8 cellular contexts compared by ENCODE assay signal in the genomic region with DNA sequence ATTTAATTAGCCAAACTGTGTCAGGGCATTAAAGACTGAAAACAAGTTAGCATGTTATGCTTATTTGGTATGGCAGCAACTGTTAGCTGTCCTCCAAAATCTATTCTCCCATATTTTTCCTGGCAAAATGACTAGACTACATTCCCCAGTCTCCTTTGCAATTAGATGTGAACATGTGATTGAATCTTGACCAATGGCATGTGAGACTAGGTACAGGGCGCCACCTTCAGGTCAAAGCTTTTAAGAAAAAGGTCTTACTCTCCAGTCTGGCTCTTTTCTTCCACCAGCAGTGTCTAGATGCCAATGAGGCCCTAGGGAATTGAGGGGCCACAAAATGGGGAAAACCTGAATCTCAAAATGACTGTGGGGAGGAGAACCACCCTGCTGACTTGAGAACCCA.
DNase-seq lines count a peak whose midpoint lies in the region; ATAC-seq and TF ChIP-seq lines count a peak whose summit lies in the region.

No MANE protein-coding gene starts in this region.

- ATAC-seq in GM19397 (IDR thresholded peaks at IDR 0.05; ENCODE audit: unreplicated experiment) (peak; percentile 66), HG03457 (IDR thresholded peaks at IDR 0.05; ENCODE audit: unreplicated experiment) (no peak)

- H3K4me1 ChIP-seq in esophagus squamous epithelium = no peaks in the 10 kb centered on the region

- 25% methylated on average over 1 of the region's 1 CpG; no CpG with 5 or more reads in 1 of the 2 donors for WGBS in esophagus squamous epithelium, 2 donors

- intact Hi-C loops in posterior vena cava (cut with DNase I) = no loop called here
- intact Hi-C loops in esophagus squamous epithelium (cut with DNase I) = no loop called here

- no peak for TF ChIP-seq POLR2A in esophagus squamous epithelium (IDR thresholded peaks at IDR 0.05)

- no peak overlapping the region for H3K27ac ChIP-seq in HL-60 (replicated peaks)
- no peak overlapping the region for H3K27ac ChIP-seq in esophagus squamous epithelium

- H3K36me3 ChIP-seq in kidney epithelial cell (ENCODE audit: control insufficient read depth, insufficient read depth, low read length) (no peaks in the 10 kb centered on the region), esophagus squamous epithelium (no peaks in the 10 kb centered on the region)

- TF ChIP-seq CTCF in HL-60 (IDR thresholded peaks at IDR 0.05; ENCODE audit: insufficient read depth, low read length) (no peak), kidney epithelial cell (IDR thresholded peaks at IDR 0.05; ENCODE audit: insufficient read depth, low read length, poor library complexity, severe bottlenecking) (peak; percentile 34), esophagus squamous epithelium (IDR thresholded peaks at IDR 0.05) (no peak)

- no peaks in the 10 kb centered on the region for H3K9me3 ChIP-seq in esophagus squamous epithelium

- DNase-seq in GM04504 (ENCODE audit: low read depth) (peak; percentile 1), HL-60 (ENCODE audit: low read depth in 1 of 2, low spot score in 1 of 2) (peak; percentile 14 to 43), SW480 (ENCODE audit: low spot score) (peak; percentile 43), kidney epithelial cell (ENCODE audit: low read depth) (no peak), posterior vena cava (ENCODE audit: low spot score) (no peak), esophagus squamous epithelium (lab: John Stamatoyannopoulos, UW) (no peak)

- H3K4me3 ChIP-seq in HL-60 (replicated peaks; ENCODE audit: insufficient read depth, low read length) = no peak overlapping the region
- no peak overlapping the region for H3K4me3 ChIP-seq in kidney epithelial cell (ENCODE audit: low read depth, low read length)
- H3K4me3 ChIP-seq in esophagus squamous epithelium = no peak overlapping the region

- H3K27me3 ChIP-seq in HL-60 (ENCODE audit: insufficient read depth, poor library complexity, severe bottlenecking) (no peaks in the 10 kb centered on the region), kidney epithelial cell (ENCODE audit: control insufficient read depth, insufficient read depth, low read length) (no peaks in the 10 kb centered on the region), esophagus squamous epithelium (no peaks in the 10 kb centered on the region)

Comparison
In these comparisons a context has a peak if more than half of its experiments do, and no peak if none do; other contexts are left out.
1. DNase-seq: peak in GM04504 (single experiment), HL-60 (2 of 2) and SW480 (single experiment); none in kidney epithelial cell (single experiment), posterior vena cava (single experiment) and esophagus squamous epithelium (single experiment).